ENCODE assay signal across 8 cellular contexts in genomic region chr10:62816179-62817119, GRCh38. TPM values are rescaled to one million over a fixed set of nuclear protein-coding genes. Genes with fewer than 3 reads are reported as not detected.
A peak's percentile ranks its signal among the peaks of the same experiment; 100 is the strongest.
DNase-seq lines count a peak whose midpoint lies in the region; ATAC-seq, FAIRE-seq and TF ChIP-seq lines count a peak whose summit lies in the region.

Gene EGR2 (minus strand): TSS chr10:62816366. CDS start chr10:62816029, 337 bp downstream.

- H3K4me1 ChIP-seq in kidney (ENCODE audit: control insufficient read depth in 1 of 2, insufficient read depth in 1 of 2, low read depth in 1 of 2, low read length in 2 of 2) = peaks cover 3 to 16% of the 10 kb centered on the region in 2 donors

- H3K36me3 ChIP-seq in kidney (ENCODE audit: control insufficient read depth in 1 of 2, insufficient read depth in 2 of 2, low read length in 2 of 2) = no peaks in the 10 kb centered on the region

- TF ChIP-seq CTCF in kidney (IDR thresholded peaks at IDR 0.05; ENCODE audit: borderline replicate concordance, extremely low read depth, insufficient read depth) = no peak

- peak; percentile 46 for TF ChIP-seq POLR2A in GM18951 (IDR thresholded peaks at IDR 0.05; ENCODE audit: extremely low read depth, insufficient read depth, insufficient read length)

- H3K9me3 ChIP-seq in kidney (ENCODE audit: control insufficient read depth in 1 of 2, low read length in 2 of 2) = no peaks in the 10 kb centered on the region

- in situ Hi-C loops in GM18951 (cut with MboI; ENCODE audit: low sequenced_read_pairs, unreplicated experiment) = loop anchor here (10.0 kb wide), 1 partner anchor 202 kb away; no protein-coding TSS in a partner anchor

- H3K4me3 ChIP-seq in kidney (ENCODE audit: low read length in 2 of 2) = peak within 1 kb of the TSS; percentile 87 to 98

- peak within 1 kb of the TSS; percentile 69 to 94 for H3K9ac ChIP-seq in kidney (ENCODE audit: low read length in 2 of 2)

- ATAC-seq in HG03175 (IDR thresholded peaks at IDR 0.05; ENCODE audit: unreplicated experiment) = peak; percentile 80

- DNase-seq in AG08396 (ENCODE audit: low spot score) (peak; percentile 97), NCI-H446 (lab: John Stamatoyannopoulos, UW) (peak; percentile 61 to 81), cerebellum (ENCODE audit: low spot score) (peak; percentile 93), kidney (peak; percentile 97)
- peak; percentile 90 to 92 for DNase-seq in activated CD4-positive, alpha-beta T cell treated with anti-CD3 and anti-CD28 coated beads for 24 hours (ENCODE audit: low read depth in 2 of 2)
- DNase-seq in stimulated activated CD4-positive, alpha-beta T cell treated with anti-CD3 and anti-CD28 coated beads, Interleukin-15, amount 100 ng/mL, for 1 hour (ENCODE audit: low read depth in 1 of 2, low spot score in 1 of 2) = peak; percentile 90

- peak within 1 kb of the TSS; percentile 93 to 94 for H3K27ac ChIP-seq in kidney (ENCODE audit: low read depth in 2 of 2, low read length in 2 of 2)

- intact Hi-C loops in kidney (cut with DNase I) = no loop called here

- peak; percentile 54 for FAIRE-seq in kidney (lab: Jason Lieb, UNC)

RNA-seq across cellular contexts. Expression of gene EGR2, which starts in this region (rescaled TPM):
- 0.18 TPM for total RNA-seq in cerebellum
- total RNA-seq in kidney = 1.6 TPM
- polyA plus RNA-seq in kidney (ENCODE audit: insufficient read depth, low read depth, low replicate concordance) = 0.30 TPM

Comparison
In these comparisons a context has a peak if more than half of its experiments do, and no peak if none do; other contexts are left out.
1. Peak in every context shown above with its lines: DNase-seq, ATAC-seq, H3K4me3 ChIP-seq and H3K27ac ChIP-seq.
2. Peak in DNase-seq in cerebellum; RNA of the gene not detected or under 1 TPM.